In the genomic region with DNA sequence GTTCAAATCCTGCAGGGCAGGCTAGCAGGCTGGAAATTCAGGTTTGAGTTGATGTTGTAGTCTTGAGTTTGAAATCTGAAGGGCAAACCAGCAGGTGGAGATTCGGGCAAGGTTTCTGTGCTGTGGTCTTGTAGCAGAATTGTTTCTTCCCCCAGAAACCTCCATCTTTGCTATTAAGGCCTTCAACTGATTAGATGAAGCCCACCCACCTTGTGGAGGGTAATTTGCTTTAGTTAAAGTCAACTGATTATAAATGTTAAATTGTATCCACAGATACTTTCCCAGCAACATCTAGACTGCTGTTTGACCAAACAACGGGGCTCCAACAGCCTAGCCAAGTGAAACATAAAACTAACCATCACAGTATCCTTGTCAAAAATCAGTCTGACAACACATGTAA, we compare ENCODE assay signal across 40 cellular contexts.
"Had no signal": no experiment of that assay in that cellular context is flagged by ENCODE, and none has a peak within 500 bp of the region (broad histone marks: within the 10 kb centered on the region; RNA-seq: fewer than 3 reads in every experiment).

No MANE protein-coding gene starts in this region.

- H3K9me3 ChIP-seq: adrenal gland, ascending aorta, body of pancreas, breast epithelium had no signal

- H3K4me1 ChIP-seq: adrenal gland, ascending aorta, body of pancreas, breast epithelium had no signal

- FAIRE-seq: astrocyte, bronchial epithelial cell had no signal

- H3K27ac Mint-ChIP-seq: activated naive CD4-positive, alpha-beta T cell treated with anti-CD3 and anti-CD28 coated beads for 36 hours; activated naive CD4-positive, alpha-beta T cell treated with anti-CD3 and anti-CD28 coated beads, Interleukin-2, amount 10 ng/mL, durations not matched to agents 7 days and 5 days; activated naive CD4-positive, alpha-beta T cell treated with anti-CD3 and anti-CD28 coated beads, Interleukin-2, amount 50 U/mL, for 24 hours; activated naive CD4-positive, alpha-beta T cell treated with anti-CD3 and anti-CD28 coated beads, Interleukin-2, amount 50 U/mL, for 72 hours; activated naive CD8-positive, alpha-beta T cell; activated naive CD8-positive, alpha-beta T cell treated with anti-CD3 and anti-CD28 coated beads for 36 hours; activated naive CD8-positive, alpha-beta T cell treated with anti-CD3 and anti-CD28 coated beads, Interleukin-2, amount 10 ng/mL, durations not matched to agents 7 days and 5 days; activated naive CD8-positive, alpha-beta T cell treated with anti-CD3 and anti-CD28 coated beads, Interleukin-2, amount 50 U/mL, for 24 hours; activated T-cell treated with anti-CD3 and anti-CD28 coated beads, Interleukin-2, amount 50 U/mL, for 24 hours; activated T-cell treated with anti-CD3 and anti-CD28 coated beads, Interleukin-2, amount 50 U/mL, for 72 hours; activated T-helper 1 cell treated with anti-CD3 and anti-CD28 coated beads, Interleukin-12 subunit alpha, Interleukin-12 subunit beta, Interleukin-2, Interleukin-4 antibody, amounts not matched to agents 30 ng/mL and 10 ng/mL and 1 ng/mL, durations not matched to agents 14 hours and 24 hours and 36 hours; activated T-helper 17 cell treated with anti-CD3 and anti-CD28 coated beads, Interleukin-2, amount 50 U/mL, for 72 hours; activated T-helper 2 cell treated with anti-CD3 and anti-CD28 coated beads, Interferon-gamma antibody, Interleukin-2, Interleukin-4, amounts not matched to agents 10 μg/mL and 5 μg/mL and 100 μg/mL, durations not matched to agents 14 hours and 24 hours and 36 hours had no signal

- H3K4me1 Mint-ChIP-seq: activated naive CD4-positive, alpha-beta T cell treated with anti-CD3 and anti-CD28 coated beads, Interleukin-2, amount 10 ng/mL, durations not matched to agents 7 days and 5 days; activated naive CD4-positive, alpha-beta T cell treated with anti-CD3 and anti-CD28 coated beads, Interleukin-2, amount 50 U/mL, for 24 hours; activated naive CD8-positive, alpha-beta T cell treated with anti-CD3 and anti-CD28 coated beads for 36 hours; activated naive CD8-positive, alpha-beta T cell treated with anti-CD3 and anti-CD28 coated beads, Interleukin-2, amount 10 ng/mL, durations not matched to agents 7 days and 5 days; activated naive CD8-positive, alpha-beta T cell treated with anti-CD3 and anti-CD28 coated beads, Interleukin-2, amount 50 U/mL, for 24 hours; activated T-helper 17 cell treated with anti-CD3 and anti-CD28 coated beads, Interleukin-2, amount 50 U/mL, for 72 hours; central memory CD8-positive, alpha-beta T cell had no signal

- H3K9me3 Mint-ChIP-seq: activated naive CD4-positive, alpha-beta T cell treated with anti-CD3 and anti-CD28 coated beads for 36 hours; activated naive CD4-positive, alpha-beta T cell treated with anti-CD3 and anti-CD28 coated beads, Interleukin-2, amount 10 ng/mL, durations not matched to agents 7 days and 5 days; activated naive CD4-positive, alpha-beta T cell treated with anti-CD3 and anti-CD28 coated beads, Interleukin-2, amount 50 U/mL, for 24 hours; activated naive CD4-positive, alpha-beta T cell treated with anti-CD3 and anti-CD28 coated beads, Interleukin-2, amount 50 U/mL, for 72 hours; activated naive CD8-positive, alpha-beta T cell treated with anti-CD3 and anti-CD28 coated beads for 36 hours; activated naive CD8-positive, alpha-beta T cell treated with anti-CD3 and anti-CD28 coated beads, Interleukin-2, amount 10 ng/mL, durations not matched to agents 7 days and 5 days; activated naive CD8-positive, alpha-beta T cell treated with anti-CD3 and anti-CD28 coated beads, Interleukin-2, amount 50 U/mL, for 24 hours; activated T-cell treated with anti-CD3 and anti-CD28 coated beads, Interleukin-2, amount 50 U/mL, for 24 hours; activated T-cell treated with anti-CD3 and anti-CD28 coated beads, Interleukin-2, amount 50 U/mL, for 4 hours; activated T-cell treated with anti-CD3 and anti-CD28 coated beads, Interleukin-2, amount 50 U/mL, for 72 hours; activated T-helper 1 cell treated with anti-CD3 and anti-CD28 coated beads, Interleukin-12 subunit alpha, Interleukin-12 subunit beta, Interleukin-2, Interleukin-4 antibody, amounts not matched to agents 30 ng/mL and 10 ng/mL and 1 ng/mL, durations not matched to agents 14 hours and 24 hours and 36 hours; activated T-helper 17 cell treated with anti-CD3 and anti-CD28 coated beads, Interleukin-2, amount 50 U/mL, for 72 hours; activated T-helper 2 cell treated with anti-CD3 and anti-CD28 coated beads, Interferon-gamma antibody, Interleukin-2, Interleukin-4, amounts not matched to agents 10 μg/mL and 5 μg/mL and 100 μg/mL, durations not matched to agents 14 hours and 24 hours and 36 hours; brain; central memory CD8-positive, alpha-beta T cell had no signal

- H3K27me3 ChIP-seq: adrenal gland, ascending aorta, body of pancreas, brain microvascular endothelial cell, breast epithelium, cardiac muscle cell had no signal

- DNase-seq: activated effector memory CD4-positive, alpha-beta T cell treated with anti-CD3 and anti-CD28 coated beads, Interleukin-2, amount 50 U/mL, for 16 hours; activated effector memory CD4-positive, alpha-beta T cell treated with Interleukin-2 at 50 U/mL for 16 hours; activated gamma-delta T cell; activated gamma-delta T cell treated with Interleukin-2 at 50 U/mL for 16 hours; activated naive CD4-positive, alpha-beta T cell; activated naive CD4-positive, alpha-beta T cell treated with anti-CD3 and anti-CD28 coated beads for 36 hours; activated naive CD4-positive, alpha-beta T cell treated with anti-CD3 and anti-CD28 coated beads, Interleukin-2, amount 10 ng/mL, durations not matched to agents 7 days and 5 days; activated naive CD4-positive, alpha-beta T cell treated with anti-CD3 and anti-CD28 coated beads, Interleukin-2, amount 50 U/mL, for 16 hours; activated naive CD4-positive, alpha-beta T cell treated with Interleukin-2 at 50 U/mL for 16 hours; activated naive CD8-positive, alpha-beta T cell treated with anti-CD3 and anti-CD28 coated beads for 36 hours; activated naive CD8-positive, alpha-beta T cell treated with anti-CD3 and anti-CD28 coated beads, Interleukin-2, amount 10 ng/mL, durations not matched to agents 7 days and 5 days; activated naive CD8-positive, alpha-beta T cell treated with anti-CD3 and anti-CD28 coated beads, Interleukin-2, amount 50 U/mL, for 24 hours; activated T-cell treated with anti-CD3 and anti-CD28 coated beads, Interleukin-2, amount 50 U/mL, for 1 hour; activated T-cell treated with anti-CD3 and anti-CD28 coated beads, Interleukin-2, amount 50 U/mL, for 24 hours; activated T-cell treated with anti-CD3 and anti-CD28 coated beads, Interleukin-2, amount 50 U/mL, for 4 hours; activated T-cell treated with anti-CD3 and anti-CD28 coated beads, Interleukin-2, amount 50 U/mL, for 48 hours; activated T-cell treated with anti-CD3 and anti-CD28 coated beads, Interleukin-2, amount 50 U/mL, for 72 hours; adrenal gland; amniotic stem cell; amygdala; anterior cingulate cortex; aorta; body of pancreas; brain microvascular endothelial cell; caudate nucleus; central memory CD4-positive, alpha-beta T cell; cerebellar nuclear complex had no signal

- H3K4me3 ChIP-seq: adrenal gland, ascending aorta, body of pancreas, breast epithelium, cardiac muscle cell had no signal

- H3K4me3 Mint-ChIP-seq: activated naive CD4-positive, alpha-beta T cell treated with anti-CD3 and anti-CD28 coated beads for 36 hours; activated naive CD4-positive, alpha-beta T cell treated with anti-CD3 and anti-CD28 coated beads, Interleukin-2, amount 10 ng/mL, durations not matched to agents 7 days and 5 days; activated naive CD4-positive, alpha-beta T cell treated with anti-CD3 and anti-CD28 coated beads, Interleukin-2, amount 50 U/mL, for 24 hours; activated naive CD8-positive, alpha-beta T cell; activated naive CD8-positive, alpha-beta T cell treated with anti-CD3 and anti-CD28 coated beads for 36 hours; activated naive CD8-positive, alpha-beta T cell treated with anti-CD3 and anti-CD28 coated beads, Interleukin-2, amount 10 ng/mL, durations not matched to agents 7 days and 5 days; activated naive CD8-positive, alpha-beta T cell treated with anti-CD3 and anti-CD28 coated beads, Interleukin-2, amount 50 U/mL, for 24 hours; activated T-cell treated with anti-CD3 and anti-CD28 coated beads, Interleukin-2, amount 50 U/mL, for 24 hours; activated T-cell treated with anti-CD3 and anti-CD28 coated beads, Interleukin-2, amount 50 U/mL, for 4 hours; activated T-cell treated with anti-CD3 and anti-CD28 coated beads, Interleukin-2, amount 50 U/mL, for 72 hours; activated T-helper 1 cell treated with anti-CD3 and anti-CD28 coated beads, Interleukin-12 subunit alpha, Interleukin-12 subunit beta, Interleukin-2, Interleukin-4 antibody, amounts not matched to agents 30 ng/mL and 10 ng/mL and 1 ng/mL, durations not matched to agents 14 hours and 24 hours and 36 hours; activated T-helper 17 cell treated with anti-CD3 and anti-CD28 coated beads, Interleukin-2, amount 50 U/mL, for 72 hours; brain; central memory CD8-positive, alpha-beta T cell had no signal

- H3K36me3 Mint-ChIP-seq: activated naive CD4-positive, alpha-beta T cell treated with anti-CD3 and anti-CD28 coated beads, Interleukin-2, amount 10 ng/mL, durations not matched to agents 7 days and 5 days; activated naive CD4-positive, alpha-beta T cell treated with anti-CD3 and anti-CD28 coated beads, Interleukin-2, amount 50 U/mL, for 24 hours; activated naive CD4-positive, alpha-beta T cell treated with anti-CD3 and anti-CD28 coated beads, Interleukin-2, amount 50 U/mL, for 72 hours; activated naive CD8-positive, alpha-beta T cell; activated naive CD8-positive, alpha-beta T cell treated with anti-CD3 and anti-CD28 coated beads for 36 hours; activated naive CD8-positive, alpha-beta T cell treated with anti-CD3 and anti-CD28 coated beads, Interleukin-2, amount 10 ng/mL, durations not matched to agents 7 days and 5 days; brain had no signal

- ATAC-seq: activated naive CD4-positive, alpha-beta T cell treated with anti-CD3 and anti-CD28 coated beads, Interleukin-2, amount 50 U/mL, for 72 hours; activated naive CD8-positive, alpha-beta T cell treated with anti-CD3 and anti-CD28 coated beads, Interleukin-2, amount 50 U/mL, for 24 hours; activated T-cell treated with anti-CD3 and anti-CD28 coated beads, Interleukin-2, amount 50 U/mL, for 4 hours; activated T-cell treated with anti-CD3 and anti-CD28 coated beads, Interleukin-2, amount 50 U/mL, for 72 hours; activated T-helper 17 cell treated with anti-CD3 and anti-CD28 coated beads, Interleukin-2, amount 50 U/mL, for 72 hours; body of pancreas had no signal

- H3K27ac ChIP-seq: adrenal gland, ascending aorta, body of pancreas, brain microvascular endothelial cell, breast epithelium, cardiac muscle cell had no signal

- H3K36me3 ChIP-seq: adrenal gland, ascending aorta, brain microvascular endothelial cell, breast epithelium, cardiac muscle cell had no signal
